1 cellular context compared by ENCODE assay signal in genomic region chr1:229624906-229625871, GRCh38.
TF ChIP-seq lines count a peak whose summit lies in the region.

No MANE protein-coding gene starts in this region.

TF ChIP-seq in GM23338, 12 proteins besides CTCF, POLR2A, EP300 and RAD21 (continued from another document):
- TF ChIP-seq REST (IDR thresholded peaks at IDR 0.05; ENCODE audit: unreplicated experiment) (no peak), NANOG (IDR thresholded peaks at IDR 0.05; ENCODE audit: borderline replicate concordance) (no peak)
